34 cellular contexts compared by ENCODE assay signal in genomic region chr2:144020047-144020446, GRCh38.
"Had no signal": no experiment of that assay in that cellular context is flagged by ENCODE, and none has a peak within 500 bp of the region (broad histone marks: within the 10 kb centered on the region; RNA-seq: fewer than 3 reads in every experiment).

No MANE protein-coding gene starts in this region.

- H3K4me3 Mint-ChIP-seq: activated B cell treated with CpG ODN at 0.5 μM for 24 hours; activated CD8-positive, alpha-beta T cell treated with anti-CD3 and anti-CD28 coated beads for 36 hours; activated naive CD4-positive, alpha-beta T cell treated with anti-CD3 and anti-CD28 coated beads for 36 hours; activated naive CD4-positive, alpha-beta T cell treated with anti-CD3 and anti-CD28 coated beads, Interleukin-2, amount 50 U/mL, for 24 hours; activated naive CD8-positive, alpha-beta T cell treated with anti-CD3 and anti-CD28 coated beads for 36 hours; activated naive CD8-positive, alpha-beta T cell treated with anti-CD3 and anti-CD28 coated beads, Interleukin-2, amount 50 U/mL, for 24 hours; activated T-helper 1 cell treated with anti-CD3 and anti-CD28 coated beads, Interleukin-12 subunit alpha, Interleukin-12 subunit beta, Interleukin-2, Interleukin-4 antibody, amounts not matched to agents 30 ng/mL and 10 ng/mL and 1 ng/mL, durations not matched to agents 14 hours and 24 hours and 36 hours; brain had no signal

- H3K9me3 Mint-ChIP-seq: activated B cell treated with CpG ODN at 0.5 μM for 24 hours; activated naive CD4-positive, alpha-beta T cell treated with anti-CD3 and anti-CD28 coated beads for 36 hours; activated naive CD4-positive, alpha-beta T cell treated with anti-CD3 and anti-CD28 coated beads, Interleukin-2, amount 50 U/mL, for 24 hours; activated T-helper 2 cell treated with anti-CD3 and anti-CD28 coated beads, Interferon-gamma antibody, Interleukin-2, Interleukin-4, amounts not matched to agents 10 μg/mL and 5 μg/mL and 100 μg/mL, durations not matched to agents 14 hours and 24 hours and 36 hours had no signal

- DNase-seq: activated B cell treated with CpG ODN at 0.5 μM for 24 hours; activated CD4-positive, alpha-beta T cell treated with anti-CD3 and anti-CD28 coated beads for 48 hours; activated CD4-positive, alpha-beta T cell treated with anti-CD3 and anti-CD28 coated beads, Interleukin-2, amount 50 U/mL, for 1 hour; activated CD4-positive, alpha-beta T cell treated with anti-CD3 and anti-CD28 coated beads, Interleukin-2, amount 50 U/mL, for 48 hours; activated CD8-positive, alpha-beta memory T cell treated with anti-CD3 and anti-CD28 coated beads for 24 hours; activated CD8-positive, alpha-beta T cell treated with anti-CD3 and anti-CD28 coated beads for 36 hours; activated effector memory CD4-positive, alpha-beta T cell treated with anti-CD3 and anti-CD28 coated beads, Interleukin-2, amount 50 U/mL, for 16 hours; activated naive CD4-positive, alpha-beta T cell treated with anti-CD3 and anti-CD28 coated beads for 36 hours; activated naive CD8-positive, alpha-beta T cell treated with anti-CD3 and anti-CD28 coated beads for 36 hours; activated naive CD8-positive, alpha-beta T cell treated with anti-CD3 and anti-CD28 coated beads, Interleukin-2, amount 50 U/mL, for 24 hours; activated T-cell treated with anti-CD3 and anti-CD28 coated beads, Interleukin-2, amount 50 U/mL, for 48 hours; adrenal gland; amygdala; central memory CD4-positive, alpha-beta T cell; cerebellar nuclear complex; colonic mucosa; effector CD8-positive, alpha-beta T cell; esophagus squamous epithelium; foreskin melanocyte; heart right ventricle; T-helper 2 cell had no signal

- H3K9me3 ChIP-seq: adrenal gland, colonic mucosa, esophagus squamous epithelium had no signal

- ATAC-seq: activated CD4-positive, CD25-positive, alpha-beta regulatory T cell treated with anti-CD3 and anti-CD28 coated beads, Interleukin-2, amount 50 U/mL, for 24 hours; activated CD8-positive, alpha-beta T cell treated with anti-CD3 and anti-CD28 coated beads for 36 hours; activated naive CD8-positive, alpha-beta T cell treated with anti-CD3 and anti-CD28 coated beads, Interleukin-2, amount 50 U/mL, for 24 hours; gastroesophageal sphincter; heart right ventricle had no signal

- H3K4me1 ChIP-seq: adrenal gland, ascending aorta, breast epithelium, colonic mucosa, esophagus squamous epithelium, gastroesophageal sphincter, heart right ventricle had no signal

- H3K27me3 Mint-ChIP-seq: activated B cell treated with CpG ODN at 0.5 μM for 24 hours; activated CD8-positive, alpha-beta T cell treated with anti-CD3 and anti-CD28 coated beads for 36 hours; activated naive CD4-positive, alpha-beta T cell treated with anti-CD3 and anti-CD28 coated beads, Interleukin-2, amount 50 U/mL, for 24 hours; activated naive CD8-positive, alpha-beta T cell treated with anti-CD3 and anti-CD28 coated beads for 36 hours; activated naive CD8-positive, alpha-beta T cell treated with anti-CD3 and anti-CD28 coated beads, Interleukin-2, amount 50 U/mL, for 24 hours; brain had no signal

- H3K36me3 ChIP-seq: adrenal gland, ascending aorta, breast epithelium, cardiac muscle cell, colonic mucosa, esophagus squamous epithelium, gastroesophageal sphincter, heart right ventricle had no signal

- H3K27me3 ChIP-seq: adrenal gland, ascending aorta, breast epithelium, cardiac muscle cell, colonic mucosa, esophagus squamous epithelium, gastroesophageal sphincter, heart right ventricle had no signal

- H3K4me3 ChIP-seq: adrenal gland, ascending aorta, breast epithelium, cardiac muscle cell, colonic mucosa, esophagus squamous epithelium, gastroesophageal sphincter, heart right ventricle had no signal

- H3K4me1 Mint-ChIP-seq: activated naive CD4-positive, alpha-beta T cell treated with anti-CD3 and anti-CD28 coated beads, Interleukin-2, amount 50 U/mL, for 24 hours had no signal

- H3K27ac Mint-ChIP-seq: activated B cell treated with CpG ODN at 0.5 μM for 24 hours; activated CD8-positive, alpha-beta T cell treated with anti-CD3 and anti-CD28 coated beads for 36 hours; activated naive CD4-positive, alpha-beta T cell treated with anti-CD3 and anti-CD28 coated beads for 36 hours; activated naive CD4-positive, alpha-beta T cell treated with anti-CD3 and anti-CD28 coated beads, Interleukin-2, amount 50 U/mL, for 24 hours; activated naive CD8-positive, alpha-beta T cell treated with anti-CD3 and anti-CD28 coated beads for 36 hours; activated naive CD8-positive, alpha-beta T cell treated with anti-CD3 and anti-CD28 coated beads, Interleukin-2, amount 50 U/mL, for 24 hours; activated T-helper 1 cell treated with anti-CD3 and anti-CD28 coated beads, Interleukin-12 subunit alpha, Interleukin-12 subunit beta, Interleukin-2, Interleukin-4 antibody, amounts not matched to agents 30 ng/mL and 10 ng/mL and 1 ng/mL, durations not matched to agents 14 hours and 24 hours and 36 hours; activated T-helper 2 cell treated with anti-CD3 and anti-CD28 coated beads, Interferon-gamma antibody, Interleukin-2, Interleukin-4, amounts not matched to agents 10 μg/mL and 5 μg/mL and 100 μg/mL, durations not matched to agents 14 hours and 24 hours and 36 hours; brain had no signal

- H3K27ac ChIP-seq: adrenal gland, ascending aorta, breast epithelium, cardiac muscle cell, colonic mucosa, epithelial cell of prostate, esophagus squamous epithelium, gastroesophageal sphincter, heart right ventricle, VCaP had no signal

- FAIRE-seq: endometrium, endothelial cell of umbilical vein had no signal
